ENCODE assay signal across 1 cellular context in genomic region chr7:148940702-148941597, GRCh38.
A peak's percentile ranks its signal among the peaks of the same experiment; 100 is the strongest.
TF ChIP-seq lines count a peak whose summit lies in the region.

No MANE protein-coding gene starts in this region.

TF ChIP-seq in HepG2, 621 proteins besides CTCF, POLR2A, EP300 and RAD21 (continued from another document and continues in another):
- TF ChIP-seq DMTF1 (CRISPR knock-in tag; IDR thresholded peaks at IDR 0.05) (no peak), ZNF563 (CRISPR knock-in tag; IDR thresholded peaks at IDR 0.05) (0 out of 2 replicates have a peak, but pooled peaks have one; percentile 63), ZNF484 (CRISPR knock-in tag; IDR thresholded peaks at IDR 0.05; ENCODE audit: borderline replicate concordance, low read depth) (no peak), GTF2F1 (IDR thresholded peaks at IDR 0.05; ENCODE audit: low read length) (no peak), ISX (CRISPR knock-in tag; conservative IDR thresholded peaks at IDR 0.05) (no peak; the same call in 1 of the 2 replicates), MTF1 (CRISPR knock-in tag; IDR thresholded peaks at IDR 0.05) (no peak), U2AF1 (optimal IDR thresholded peaks at IDR 0.05; ENCODE audit: low read depth, low read length) (no peak), MAF1 (CRISPR knock-in tag; IDR thresholded peaks at IDR 0.05; ENCODE audit: borderline replicate concordance) (peak; percentile 81; the same call in 1 of the 2 replicates), KMT2A (CRISPR knock-in tag; IDR thresholded peaks at IDR 0.05) (peak; percentile 87), ZBTB14 (CRISPR knock-in tag; IDR thresholded peaks at IDR 0.05) (no peak), NR2F1 (CRISPR knock-in tag; IDR thresholded peaks at IDR 0.05) (no peak), SIX4 (CRISPR knock-in tag; IDR thresholded peaks at IDR 0.05) (0 out of 2 replicates have a peak, but pooled peaks have one; percentile 21), CENPBD1 (CRISPR knock-in tag; IDR thresholded peaks at IDR 0.05; ENCODE audit: borderline replicate concordance, low read depth) (no peak), ZNF44 (CRISPR knock-in tag; IDR thresholded peaks at IDR 0.05) (no peak), ZNF672 (CRISPR knock-in tag; IDR thresholded peaks at IDR 0.05) (no peak), PAF1 (CRISPR knock-in tag; IDR thresholded peaks at IDR 0.05) (no peak), KDM3A (CRISPR knock-in tag; IDR thresholded peaks at IDR 0.05; ENCODE audit: low read depth) (0 out of 2 replicates have a peak, but pooled peaks have one; percentile 59), ETV5 (CRISPR knock-in tag; IDR thresholded peaks at IDR 0.05; ENCODE audit: borderline replicate concordance) (peak; percentile 11; the same call in 1 of the 2 replicates), ZNF83 (CRISPR knock-in tag; IDR thresholded peaks at IDR 0.05; ENCODE audit: borderline replicate concordance) (0 out of 2 replicates have a peak, but pooled peaks have one; percentile 65), TEAD3 (CRISPR knock-in tag; optimal IDR thresholded peaks at IDR 0.05; ENCODE audit: borderline replicate concordance) (no peak), KDM2A (CRISPR knock-in tag; IDR thresholded peaks at IDR 0.05; ENCODE audit: borderline replicate concordance, low read depth) (peak; percentile 83; the same call in 1 of the 2 replicates), SMAD1 (CRISPR knock-in tag; IDR thresholded peaks at IDR 0.05; ENCODE audit: borderline replicate concordance, low read depth) (0 out of 2 replicates have a peak, but pooled peaks have one; percentile 59), ZNF609 (CRISPR knock-in tag; IDR thresholded peaks at IDR 0.05; ENCODE audit: borderline replicate concordance) (0 out of 2 replicates have a peak, but pooled peaks have one; percentile 14), CENPT (CRISPR knock-in tag; IDR thresholded peaks at IDR 0.05; ENCODE audit: low read depth) (no peak), ZNF550 (CRISPR knock-in tag; IDR thresholded peaks at IDR 0.05; ENCODE audit: borderline replicate concordance) (no peak), RFX3 (CRISPR knock-in tag; IDR thresholded peaks at IDR 0.05) (no peak), KAT7 (CRISPR knock-in tag; IDR thresholded peaks at IDR 0.05; ENCODE audit: borderline replicate concordance) (peak; percentile 93), HNRNPH1 (optimal IDR thresholded peaks at IDR 0.05; ENCODE audit: low read depth, low read length) (no peak), ZNF747 (CRISPR knock-in tag; IDR thresholded peaks at IDR 0.05; ENCODE audit: borderline replicate concordance) (peak; percentile 80; the same call in 1 of the 2 replicates), HMGA1 (CRISPR knock-in tag; conservative IDR thresholded peaks at IDR 0.05) (no peak), ZNF772 (CRISPR knock-in tag; IDR thresholded peaks at IDR 0.05) (peak; percentile 83; the same call in 1 of the 2 replicates), ZNF569 (CRISPR knock-in tag; IDR thresholded peaks at IDR 0.05; ENCODE audit: borderline replicate concordance) (no peak), ZNF878 (CRISPR knock-in tag; IDR thresholded peaks at IDR 0.05) (no peak)
- TF ChIP-seq, protein P1, sequence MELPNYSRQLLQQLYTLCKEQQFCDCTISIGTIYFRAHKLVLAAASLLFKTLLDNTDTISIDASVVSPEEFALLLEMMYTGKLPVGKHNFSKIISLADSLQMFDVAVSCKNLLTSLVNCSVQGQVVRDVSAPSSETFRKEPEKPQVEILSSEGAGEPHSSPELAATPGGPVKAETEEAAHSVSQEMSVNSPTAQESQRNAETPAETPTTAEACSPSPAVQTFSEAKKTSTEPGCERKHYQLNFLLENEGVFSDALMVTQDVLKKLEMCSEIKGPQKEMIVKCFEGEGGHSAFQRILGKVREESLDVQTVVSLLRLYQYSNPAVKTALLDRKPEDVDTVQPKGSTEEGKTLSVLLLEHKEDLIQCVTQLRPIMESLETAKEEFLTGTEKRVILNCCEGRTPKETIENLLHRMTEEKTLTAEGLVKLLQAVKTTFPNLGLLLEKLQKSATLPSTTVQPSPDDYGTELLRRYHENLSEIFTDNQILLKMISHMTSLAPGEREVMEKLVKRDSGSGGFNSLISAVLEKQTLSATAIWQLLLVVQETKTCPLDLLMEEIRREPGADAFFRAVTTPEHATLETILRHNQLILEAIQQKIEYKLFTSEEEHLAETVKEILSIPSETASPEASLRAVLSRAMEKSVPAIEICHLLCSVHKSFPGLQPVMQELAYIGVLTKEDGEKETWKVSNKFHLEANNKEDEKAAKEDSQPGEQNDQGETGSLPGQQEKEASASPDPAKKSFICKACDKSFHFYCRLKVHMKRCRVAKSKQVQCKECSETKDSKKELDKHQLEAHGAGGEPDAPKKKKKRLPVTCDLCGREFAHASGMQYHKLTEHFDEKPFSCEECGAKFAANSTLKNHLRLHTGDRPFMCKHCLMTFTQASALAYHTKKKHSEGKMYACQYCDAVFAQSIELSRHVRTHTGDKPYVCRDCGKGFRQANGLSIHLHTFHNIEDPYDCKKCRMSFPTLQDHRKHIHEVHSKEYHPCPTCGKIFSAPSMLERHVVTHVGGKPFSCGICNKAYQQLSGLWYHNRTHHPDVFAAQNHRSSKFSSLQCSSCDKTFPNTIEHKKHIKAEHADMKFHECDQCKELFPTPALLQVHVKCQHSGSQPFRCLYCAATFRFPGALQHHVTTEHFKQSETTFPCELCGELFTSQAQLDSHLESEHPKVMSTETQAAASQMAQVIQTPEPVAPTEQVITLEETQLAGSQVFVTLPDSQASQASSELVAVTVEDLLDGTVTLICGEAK (IDR thresholded peaks at IDR 0.05) = no peak
- TF ChIP-seq, protein P1 (CRISPR knock-in tag; IDR thresholded peaks at IDR 0.05) = peak; percentile 81
- TF ChIP-seq, protein P2, sequence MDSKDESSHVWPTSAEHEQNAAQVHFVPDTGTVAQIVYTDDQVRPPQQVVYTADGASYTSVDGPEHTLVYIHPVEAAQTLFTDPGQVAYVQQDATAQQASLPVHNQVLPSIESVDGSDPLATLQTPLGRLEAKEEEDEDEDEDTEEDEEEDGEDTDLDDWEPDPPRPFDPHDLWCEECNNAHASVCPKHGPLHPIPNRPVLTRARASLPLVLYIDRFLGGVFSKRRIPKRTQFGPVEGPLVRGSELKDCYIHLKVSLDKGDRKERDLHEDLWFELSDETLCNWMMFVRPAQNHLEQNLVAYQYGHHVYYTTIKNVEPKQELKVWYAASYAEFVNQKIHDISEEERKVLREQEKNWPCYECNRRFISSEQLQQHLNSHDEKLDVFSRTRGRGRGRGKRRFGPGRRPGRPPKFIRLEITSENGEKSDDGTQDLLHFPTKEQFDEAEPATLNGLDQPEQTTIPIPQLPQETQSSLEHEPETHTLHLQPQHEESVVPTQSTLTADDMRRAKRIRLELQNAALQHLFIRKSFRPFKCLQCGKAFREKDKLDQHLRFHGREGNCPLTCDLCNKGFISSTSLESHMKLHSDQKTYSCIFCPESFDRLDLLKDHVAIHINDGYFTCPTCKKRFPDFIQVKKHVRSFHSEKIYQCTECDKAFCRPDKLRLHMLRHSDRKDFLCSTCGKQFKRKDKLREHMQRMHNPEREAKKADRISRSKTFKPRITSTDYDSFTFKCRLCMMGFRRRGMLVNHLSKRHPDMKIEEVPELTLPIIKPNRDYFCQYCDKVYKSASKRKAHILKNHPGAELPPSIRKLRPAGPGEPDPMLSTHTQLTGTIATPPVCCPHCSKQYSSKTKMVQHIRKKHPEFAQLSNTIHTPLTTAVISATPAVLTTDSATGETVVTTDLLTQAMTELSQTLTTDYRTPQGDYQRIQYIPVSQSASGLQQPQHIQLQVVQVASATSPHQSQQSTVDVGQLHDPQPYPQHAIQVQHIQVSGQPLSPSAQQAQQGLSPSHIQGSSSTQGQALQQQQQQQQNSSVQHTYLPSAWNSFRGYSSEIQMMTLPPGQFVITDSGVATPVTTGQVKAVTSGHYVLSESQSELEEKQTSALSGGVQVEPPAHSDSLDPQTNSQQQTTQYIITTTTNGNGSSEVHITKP (CRISPR knock-in tag; IDR thresholded peaks at IDR 0.05; ENCODE audit: low read depth) = no peak; the same call in 1 of the 2 replicates
- TF ChIP-seq, protein P3, sequence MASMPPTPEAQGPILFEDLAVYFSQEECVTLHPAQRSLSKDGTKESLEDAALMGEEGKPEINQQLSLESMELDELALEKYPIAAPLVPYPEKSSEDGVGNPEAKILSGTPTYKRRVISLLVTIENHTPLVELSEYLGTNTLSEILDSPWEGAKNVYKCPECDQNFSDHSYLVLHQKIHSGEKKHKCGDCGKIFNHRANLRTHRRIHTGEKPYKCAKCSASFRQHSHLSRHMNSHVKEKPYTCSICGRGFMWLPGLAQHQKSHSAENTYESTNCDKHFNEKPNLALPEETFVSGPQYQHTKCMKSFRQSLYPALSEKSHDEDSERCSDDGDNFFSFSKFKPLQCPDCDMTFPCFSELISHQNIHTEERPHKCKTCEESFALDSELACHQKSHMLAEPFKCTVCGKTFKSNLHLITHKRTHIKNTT (CRISPR knock-in tag; IDR thresholded peaks at IDR 0.05) = no peak
